16 cellular contexts compared by ENCODE assay signal in the genomic region with DNA sequence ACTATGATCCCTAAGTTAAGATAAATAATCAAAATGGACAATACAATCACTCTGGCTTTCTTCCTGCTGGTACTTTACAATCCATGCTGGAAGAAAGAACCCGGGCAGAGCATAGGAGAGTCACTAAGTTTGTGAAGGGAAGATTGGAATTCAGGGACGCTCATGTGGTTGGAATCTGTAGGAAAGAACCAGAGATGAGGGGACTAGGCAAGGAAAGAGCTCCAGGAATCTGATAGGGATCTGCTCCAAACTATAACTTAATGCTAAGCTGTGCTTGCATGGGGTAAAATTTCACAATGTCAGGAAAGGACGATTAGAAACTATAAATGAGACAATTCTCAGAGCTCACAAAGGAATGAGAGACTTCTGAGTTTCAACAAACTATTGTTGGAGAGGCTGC.
A peak's percentile ranks its signal among the peaks of the same experiment; 100 is the strongest.
DNase-seq lines count a peak whose midpoint lies in the region; ATAC-seq and TF ChIP-seq lines count a peak whose summit lies in the region.
"Had no signal": no experiment of that assay in that cellular context is flagged by ENCODE, and none has a peak within 500 bp of the region (broad histone marks: within the 10 kb centered on the region; RNA-seq: fewer than 3 reads in every experiment).

No MANE protein-coding gene starts in this region.

- H3K4me3 ChIP-seq in BJ (ENCODE audit: low read depth, low read length) = no peak overlapping the region
- H3K4me3 ChIP-seq in IMR-90 (ENCODE audit: insufficient read depth, low read depth, low read length) = no peak overlapping the region
- H3K4me3 ChIP-seq in astrocyte of the spinal cord (ENCODE audit: low read depth, low read length) = no peak overlapping the region
- no peak overlapping the region for H3K4me3 ChIP-seq in mesenchymal stem cell (ENCODE audit: insufficient read depth in 1 of 2, low read depth in 1 of 2, low read length in 2 of 2)

- H3K4ac ChIP-seq in IMR-90 (ENCODE audit: low read depth, low read length) = no peak overlapping the region
- no peak overlapping the region for H3K4ac ChIP-seq in mesenchymal stem cell (ENCODE audit: low read depth in 1 of 2, low read length in 2 of 2)

- DNase-seq in BJ (ENCODE audit: low read depth) = peak; percentile 13
- peak; percentile 70 for DNase-seq in IMR-90
- DNase-seq in astrocyte of the spinal cord (ENCODE audit: low read depth, low spot score) = peak; percentile 15
- peak; percentile 13 for DNase-seq in kidney tubule cell (ENCODE audit: low spot score)
- no peak for DNase-seq in NCI-H510A treated with DMSO at 0.1 percent for 48 hours (lab: John Stamatoyannopoulos, UW)
- no peak for DNase-seq in stimulated activated CD4-positive, alpha-beta T cell treated with anti-CD3 and anti-CD28 coated beads, Interleukin-4, amount 100 ng/mL, for 4 hours
- no peak for DNase-seq in mesenchymal stem cell
- DNase-seq: COR-L47, MV-4-11, NCI-H1417, NCI-H187, NCI-H2227 treated with DMSO at 0.1 percent for 48 hours, NCI-H524 treated with DMSO at 0.1 percent for 48 hours, SIG-M5 had no signal

- POLR2A ChIA-PET in BJ (lab: Charles Lee) (no interaction called here), IMR-90 (lab: Charles Lee; ENCODE audit: unreplicated experiment) (no interaction called here)

- no peak overlapping the region for H4K91ac ChIP-seq in IMR-90 (ENCODE audit: insufficient read depth, low read depth, low read length)
- no peak overlapping the region for H4K91ac ChIP-seq in mesenchymal stem cell (ENCODE audit: low read length)

- intact Hi-C loops in IMR-90 (cut with micrococcal nuclease) = no loop called here

- H2AFZ ChIP-seq in IMR-90 (replicated peaks; ENCODE audit: low read length, poor library complexity) (no peak overlapping the region), mesenchymal stem cell (ENCODE audit: low read depth, low read length) (no peak overlapping the region)

- H3K18ac ChIP-seq in IMR-90 (ENCODE audit: low read depth, low read length) = no peak overlapping the region
- H3K18ac ChIP-seq in mesenchymal stem cell (ENCODE audit: low read depth in 1 of 2, low read length in 2 of 2) = no peak overlapping the region

- H2BK5ac ChIP-seq in IMR-90 (ENCODE audit: low read depth, low read length, poor library complexity, severe bottlenecking) = no peak overlapping the region
- no peak overlapping the region for H2BK5ac ChIP-seq in mesenchymal stem cell (ENCODE audit: low read depth, low read length, poor library complexity, severe bottlenecking)

- no peak for TF ChIP-seq RAD21 in IMR-90 (IDR thresholded peaks at IDR 0.05; ENCODE audit: low read length)

- H3K9ac ChIP-seq in IMR-90 (ENCODE audit: low read depth, low read length) (no peak overlapping the region), mesenchymal stem cell (ENCODE audit: low read length) (no peak overlapping the region)
- H3K9ac ChIP-seq: KMS-11 had no signal

- no peak overlapping the region for H4K5ac ChIP-seq in IMR-90 (ENCODE audit: low read depth, low read length)

- in situ Hi-C loops in IMR-90 (cut with MboI; ENCODE audit: low sequenced_read_pairs) (no loop called here), astrocyte of the spinal cord (cut with HindIII; ENCODE audit: low sequenced_read_pairs) (no loop called here)

- CTCF ChIA-PET in BJ (lab: Yijun Ruan, JAX) = no interaction called here
- CTCF ChIA-PET in IMR-90 (lab: Yijun Ruan, JAX) = no interaction called here

- H3K27me3 ChIP-seq in BJ (ENCODE audit: control insufficient read depth, insufficient read depth, low read length) = no peaks in the 10 kb centered on the region
- no peaks in the 10 kb centered on the region for H3K27me3 ChIP-seq in IMR-90 (ENCODE audit: control insufficient read depth, insufficient read depth, low read length)
- H3K27me3 ChIP-seq in mesenchymal stem cell (ENCODE audit: control insufficient read depth in 1 of 2, insufficient read depth in 1 of 2, low read length in 2 of 2) = no peaks in the 10 kb centered on the region

- H2BK120ac ChIP-seq in IMR-90 (ENCODE audit: low read depth, low read length) (no peak overlapping the region), mesenchymal stem cell (ENCODE audit: low read depth, low read length) (no peak overlapping the region)

- no peaks in the 10 kb centered on the region for H4K20me1 ChIP-seq in IMR-90 (ENCODE audit: insufficient read depth, low read length)

- H3K36me3 ChIP-seq in BJ (ENCODE audit: control insufficient read depth, insufficient read depth, low read length) (no peaks in the 10 kb centered on the region), IMR-90 (ENCODE audit: control insufficient read depth, insufficient read depth, low read length) (no peaks in the 10 kb centered on the region), mesenchymal stem cell (ENCODE audit: control insufficient read depth in 1 of 2, insufficient read depth in 2 of 2, low read depth in 1 of 2, low read length in 2 of 2) (no peaks in the 10 kb centered on the region)

- dilution Hi-C loops in IMR-90 (cut with HindIII; ENCODE audit: low sequenced_read_pairs, unreplicated experiment) = no loop called here

- TF ChIP-seq POLR2A in IMR-90 (IDR thresholded peaks at IDR 0.05; ENCODE audit: low read depth, low read length) = no peak

- no peak overlapping the region for H2BK20ac ChIP-seq in IMR-90 (ENCODE audit: low read depth, low read length)

- no peak overlapping the region for H2BK15ac ChIP-seq in IMR-90 (ENCODE audit: low read depth, low read length)
- no peak overlapping the region for H2BK15ac ChIP-seq in mesenchymal stem cell (ENCODE audit: low read depth, poor library complexity, severe bottlenecking)

- H3K14ac ChIP-seq in IMR-90 (replicated peaks; ENCODE audit: low read depth, low read length) (no peak overlapping the region), mesenchymal stem cell (ENCODE audit: low read length in 2 of 2) (no peak overlapping the region)

- H3K9me3 ChIP-seq in IMR-90 (ENCODE audit: control insufficient read depth, insufficient read depth, low read length) (no peaks in the 10 kb centered on the region), mesenchymal stem cell (ENCODE audit: control insufficient read depth, low read length) (peaks cover 2% of the 10 kb centered on the region)

- H3K9me1 ChIP-seq in IMR-90 (ENCODE audit: insufficient read depth, low read length) = no peaks in the 10 kb centered on the region

- TF ChIP-seq CTCF in BJ (IDR thresholded peaks at IDR 0.05; ENCODE audit: insufficient read depth, low read depth, low read length) (no peak), IMR-90 (conservative IDR thresholded peaks at IDR 0.05; ENCODE audit: low read depth, low read length) (no peak), astrocyte of the spinal cord (IDR thresholded peaks at IDR 0.05; ENCODE audit: low read depth, low read length) (no peak)

- H3K56ac ChIP-seq in IMR-90 (ENCODE audit: extremely low read depth, insufficient read depth, low read length) = no peak overlapping the region

- H3K4me1 ChIP-seq in IMR-90 (ENCODE audit: control insufficient read depth, insufficient read depth, low read length) = no peaks in the 10 kb centered on the region
- no peaks in the 10 kb centered on the region for H3K4me1 ChIP-seq in mesenchymal stem cell (ENCODE audit: control insufficient read depth, insufficient read depth, low read depth, low read length)

- no TSS peak for BruUV-seq in IMR-90 (replicated peaks; lab: Mats Ljungman, UMichigan)

- H2AK5ac ChIP-seq in IMR-90 (ENCODE audit: low read depth, low read length) (no peak overlapping the region), mesenchymal stem cell (ENCODE audit: low read length, severe bottlenecking) (no peak overlapping the region)

- H2BK12ac ChIP-seq in mesenchymal stem cell (ENCODE audit: low read length in 2 of 2) = no peak overlapping the region

- peak; percentile 91 for ATAC-seq in IMR-90 (ENCODE audit: low read depth)
- ATAC-seq in HG03108 (IDR thresholded peaks at IDR 0.05; ENCODE audit: unreplicated experiment) = no peak

- WGBS in IMR-90 (ENCODE audit: extremely low coverage in 2 of 2, insufficient read length in 1 of 2), 2 experiments = 70% methylated on average over 2 of the region's 3 CpGs; no CpG with 5 or more reads in 1 of the 2 experiments
- WGBS in mesenchymal stem cell = 75% methylated on average over 3 of the region's 3 CpGs

- H4K8ac ChIP-seq in IMR-90 (ENCODE audit: low read depth in 2 of 2, low read length in 2 of 2) (no peak overlapping the region; a peak in 1 of 4 replicates), mesenchymal stem cell (ENCODE audit: low read length) (no peak overlapping the region)

- no peaks in the 10 kb centered on the region for H3K79me1 ChIP-seq in IMR-90 (ENCODE audit: low read depth in 1 of 2, low read length in 2 of 2)
- no peaks in the 10 kb centered on the region for H3K79me1 ChIP-seq in mesenchymal stem cell (replicated peaks; ENCODE audit: low read length, poor library complexity, severe bottlenecking)

- H2AK9ac ChIP-seq in IMR-90 (replicated peaks; ENCODE audit: low read depth, low read length, poor library complexity) = no peak overlapping the region

- H3K23ac ChIP-seq in IMR-90 (ENCODE audit: low read depth, low read length) = no peak overlapping the region
- H3K23ac ChIP-seq in mesenchymal stem cell (ENCODE audit: low read length in 2 of 2) = no peak overlapping the region

- H3K4me2 ChIP-seq in IMR-90 (ENCODE audit: low read depth, low read length) = no peak overlapping the region
- H3K4me2 ChIP-seq in mesenchymal stem cell (ENCODE audit: low read length, poor library complexity, severe bottlenecking) = no peak overlapping the region
- H3K4me2 ChIP-seq: KMS-11 had no signal

- H3K27ac ChIP-seq in IMR-90 (ENCODE audit: insufficient read depth, low read length) (no peak overlapping the region), mesenchymal stem cell (ENCODE audit: low read length, poor library complexity, severe bottlenecking) (no peak overlapping the region)
- H3K27ac ChIP-seq: KMS-11 had no signal

TF ChIP-seq in IMR-90, 13 proteins besides CTCF, POLR2A, EP300 and RAD21 (continues in another document):
- no peak for TF ChIP-seq SMC3 (IDR thresholded peaks at IDR 0.05; ENCODE audit: low read depth, low read length)
- no peak for TF ChIP-seq CHD1 (IDR thresholded peaks at IDR 0.05; ENCODE audit: low read depth, low read length)
- no peak for TF ChIP-seq BHLHE40 (IDR thresholded peaks at IDR 0.05; ENCODE audit: low read depth, low read length)
- no peak for TF ChIP-seq MAFK (IDR thresholded peaks at IDR 0.05; ENCODE audit: low read depth, low read length)
- TF ChIP-seq NFE2L2 (IDR thresholded peaks at IDR 0.05; ENCODE audit: low read depth, low read length) = no peak
- no peak for TF ChIP-seq RCOR1 (IDR thresholded peaks at IDR 0.05; ENCODE audit: insufficient replicate concordance, low read length)
- TF ChIP-seq, protein P1, sequence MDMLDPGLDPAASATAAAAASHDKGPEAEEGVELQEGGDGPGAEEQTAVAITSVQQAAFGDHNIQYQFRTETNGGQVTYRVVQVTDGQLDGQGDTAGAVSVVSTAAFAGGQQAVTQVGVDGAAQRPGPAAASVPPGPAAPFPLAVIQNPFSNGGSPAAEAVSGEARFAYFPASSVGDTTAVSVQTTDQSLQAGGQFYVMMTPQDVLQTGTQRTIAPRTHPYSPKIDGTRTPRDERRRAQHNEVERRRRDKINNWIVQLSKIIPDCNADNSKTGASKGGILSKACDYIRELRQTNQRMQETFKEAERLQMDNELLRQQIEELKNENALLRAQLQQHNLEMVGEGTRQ (IDR thresholded peaks at IDR 0.05; ENCODE audit: low read depth, low read length) = no peak
- no peak for TF ChIP-seq FOS (IDR thresholded peaks at IDR 0.05; ENCODE audit: low read depth, low read length)
- no peak for TF ChIP-seq CEBPB (IDR thresholded peaks at IDR 0.05; ENCODE audit: low read depth, low read length)

Comparison
In these comparisons a context has a peak if more than half of its experiments do, and no peak if none do; other contexts are left out.
1. DNase-seq: peak in BJ (single experiment), IMR-90 (single experiment), astrocyte of the spinal cord (single experiment) and kidney tubule cell (single experiment); none in NCI-H510A treated with DMSO at 0.1 percent for 48 hours (single experiment), stimulated activated CD4-positive, alpha-beta T cell treated with anti-CD3 and anti-CD28 coated beads, Interleukin-4, amount 100 ng/mL, for 4 hours (0 of 2) and mesenchymal stem cell (single experiment).